In the genomic region with DNA sequence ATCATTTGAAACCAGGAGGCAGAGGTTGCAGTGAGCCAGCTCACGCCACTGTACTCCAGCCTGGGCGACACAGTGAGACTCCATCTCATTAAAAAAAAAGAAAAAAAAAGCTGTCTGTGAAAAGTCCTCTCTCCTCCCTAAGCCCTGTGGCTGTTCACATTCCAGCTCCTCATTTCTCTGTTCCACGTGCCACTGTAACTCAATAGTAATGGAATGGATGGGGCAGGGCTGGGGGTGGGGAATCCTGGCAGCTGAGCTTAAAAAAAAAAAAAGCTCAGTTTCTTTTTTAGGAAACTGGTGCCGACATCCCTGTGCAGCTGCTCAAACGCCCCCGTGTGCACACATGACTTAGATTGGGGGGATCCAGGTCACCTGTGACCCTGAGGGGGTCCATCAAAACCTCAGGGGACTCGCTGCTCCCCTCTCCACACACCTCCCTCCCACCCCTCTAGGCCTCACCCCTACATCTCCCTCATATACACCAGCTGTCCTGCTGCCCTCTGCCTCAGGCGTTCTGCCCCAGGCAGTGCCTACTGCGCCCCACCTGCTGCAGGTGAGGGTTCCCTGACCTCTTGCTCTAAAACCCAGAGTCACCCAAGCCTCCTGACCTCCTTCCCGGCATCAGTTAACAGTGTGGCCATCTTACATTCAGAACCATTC, we compare ENCODE assay signal across 16 cellular contexts.
DNase-seq lines count a peak whose midpoint lies in the region; ATAC-seq and TF ChIP-seq lines count a peak whose summit lies in the region.
"Had no signal": no experiment of that assay in that cellular context is flagged by ENCODE, and none has a peak within 500 bp of the region (broad histone marks: within the 10 kb centered on the region; RNA-seq: fewer than 3 reads in every experiment).

No MANE protein-coding gene starts in this region.

- no peaks in the 10 kb centered on the region for H3K4me1 Mint-ChIP-seq in naive thymus-derived CD4-positive, alpha-beta T cell
- H3K4me1 Mint-ChIP-seq: activated CD8-positive, alpha-beta memory T cell treated with anti-CD3 and anti-CD28 coated beads, Interleukin-2, amount 10 ng/mL, durations not matched to agents 7 days and 5 days; activated naive CD4-positive, alpha-beta T cell treated with anti-CD3 and anti-CD28 coated beads, Interleukin-2, amount 10 ng/mL, durations not matched to agents 7 days and 5 days; central memory CD8-positive, alpha-beta T cell had no signal

- no peak overlapping the region for H3K56ac ChIP-seq in mesendoderm (ENCODE audit: low read length)

- H2AK5ac ChIP-seq in trophoblast cell (ENCODE audit: low read length) (no peak overlapping the region), mesendoderm (ENCODE audit: low read length) (no peak overlapping the region)

- no peak overlapping the region for H2BK120ac ChIP-seq in trophoblast cell (ENCODE audit: insufficient read depth, low read length, poor library complexity)
- H2BK120ac ChIP-seq in mesendoderm (ENCODE audit: low read depth, low read length), result no peak overlapping the region

- intact Hi-C loops in naive thymus-derived CD4-positive, alpha-beta T cell (cut with micrococcal nuclease), result no loop called here

- CTCF ChIA-PET in naive thymus-derived CD4-positive, alpha-beta T cell (lab: Charles Lee), result interaction anchor here (1.2 kb wide), 1 partner anchor 111 kb away, joined by 3 read pairs; no protein-coding TSS in a partner anchor

- H3K23ac ChIP-seq in trophoblast cell (ENCODE audit: low read length) (no peak overlapping the region), mesendoderm (ENCODE audit: low read length) (no peak overlapping the region)

- TF ChIP-seq CTCF in AG09309 (IDR thresholded peaks at IDR 0.05; ENCODE audit: control insufficient read depth, insufficient read depth, low read depth, low read length, missing control alignments) (no peak), fibroblast of pulmonary artery (IDR thresholded peaks at IDR 0.05; ENCODE audit: low read length, missing control alignments) (no peak)

- POLR2A ChIA-PET in naive thymus-derived CD4-positive, alpha-beta T cell (lab: Charles Lee), result no interaction called here

- H3K27ac Mint-ChIP-seq in naive thymus-derived CD4-positive, alpha-beta T cell, result no peak overlapping the region
- H3K27ac Mint-ChIP-seq: activated CD8-positive, alpha-beta memory T cell treated with anti-CD3 and anti-CD28 coated beads, Interleukin-2, amount 10 ng/mL, durations not matched to agents 7 days and 5 days; activated naive CD4-positive, alpha-beta T cell treated with anti-CD3 and anti-CD28 coated beads, Interleukin-2, amount 10 ng/mL, durations not matched to agents 7 days and 5 days had no signal

- H3K4me3 Mint-ChIP-seq in naive thymus-derived CD4-positive, alpha-beta T cell, result no peak overlapping the region
- H3K4me3 Mint-ChIP-seq: activated CD8-positive, alpha-beta memory T cell treated with anti-CD3 and anti-CD28 coated beads, Interleukin-2, amount 10 ng/mL, durations not matched to agents 7 days and 5 days; activated naive CD4-positive, alpha-beta T cell treated with anti-CD3 and anti-CD28 coated beads, Interleukin-2, amount 10 ng/mL, durations not matched to agents 7 days and 5 days; central memory CD8-positive, alpha-beta T cell had no signal

- H3K4me2 ChIP-seq in trophoblast cell (ENCODE audit: low read length), result no peak overlapping the region
- H3K4me2 ChIP-seq in mesendoderm (ENCODE audit: low read length), result no peak overlapping the region

- peak overlapping the region; percentile 23; the same call in 1 of the 2 replicates for H3K27ac ChIP-seq in SJCRH30
- H3K27ac ChIP-seq in trophoblast cell (ENCODE audit: low read depth, low read length), result no peak overlapping the region
- H3K27ac ChIP-seq in naive thymus-derived CD4-positive, alpha-beta T cell (ENCODE audit: low read depth, low read length), result no peak overlapping the region
- no peak overlapping the region for H3K27ac ChIP-seq in mesendoderm (ENCODE audit: low read depth, low read length)
- H3K27ac ChIP-seq: C4-2B, epithelial cell of prostate, pancreas had no signal

- H3K36me3 ChIP-seq in SJCRH30, result peaks cover 3% of the 10 kb centered on the region; the same call in 1 of the 2 replicates
- H3K36me3 ChIP-seq in trophoblast cell (ENCODE audit: control insufficient read depth in 1 of 2, insufficient read depth in 2 of 2, low read length in 2 of 2), result peaks cover 5 to 12% of the 10 kb centered on the region in 2 experiments
- no peaks in the 10 kb centered on the region for H3K36me3 ChIP-seq in naive thymus-derived CD4-positive, alpha-beta T cell (ENCODE audit: control insufficient read depth in 2 of 3, insufficient read depth in 3 of 3, low read length in 3 of 3)
- H3K36me3 ChIP-seq in mesendoderm (ENCODE audit: control insufficient read depth, insufficient read depth, low read length), result no peaks in the 10 kb centered on the region

- H3K4ac ChIP-seq in trophoblast cell (ENCODE audit: low read depth, low read length), result no peak overlapping the region
- H3K4ac ChIP-seq in mesendoderm (ENCODE audit: low read depth, low read length), result no peak overlapping the region

- H3K27me3 ChIP-seq in SJCRH30 (no peaks in the 10 kb centered on the region), trophoblast cell (ENCODE audit: insufficient read depth, low read length) (no peaks in the 10 kb centered on the region), mesendoderm (ENCODE audit: insufficient read depth, low read length, poor library complexity) (no peaks in the 10 kb centered on the region)
- H3K27me3 ChIP-seq in naive thymus-derived CD4-positive, alpha-beta T cell (ENCODE audit: control insufficient read depth in 2 of 2, insufficient read depth in 2 of 2, low read length in 2 of 2), result no peaks in the 10 kb centered on the region
- H3K27me3 ChIP-seq: pancreas had no signal

- no peak overlapping the region for H2BK5ac ChIP-seq in trophoblast cell (ENCODE audit: low read depth, low read length, poor library complexity)
- H2BK5ac ChIP-seq in mesendoderm (ENCODE audit: low read length), result no peak overlapping the region

- no peak for ATAC-seq in naive thymus-derived CD4-positive, alpha-beta T cell
- ATAC-seq: activated CD8-positive, alpha-beta memory T cell treated with anti-CD3 and anti-CD28 coated beads, Interleukin-2, amount 10 ng/mL, durations not matched to agents 7 days and 5 days; pancreas had no signal

- H3K9ac ChIP-seq in trophoblast cell (ENCODE audit: low read length) (no peak overlapping the region), mesendoderm (ENCODE audit: low read length) (no peak overlapping the region)

- H3K79me2 ChIP-seq in trophoblast cell (ENCODE audit: control insufficient read depth, insufficient read depth, low read length, poor library complexity), result no peaks in the 10 kb centered on the region
- H3K79me2 ChIP-seq in mesendoderm (ENCODE audit: control insufficient read depth, insufficient read depth, low read length), result no peaks in the 10 kb centered on the region

- no peaks in the 10 kb centered on the region for H3K36me3 Mint-ChIP-seq in naive thymus-derived CD4-positive, alpha-beta T cell
- H3K36me3 Mint-ChIP-seq: activated CD8-positive, alpha-beta memory T cell treated with anti-CD3 and anti-CD28 coated beads, Interleukin-2, amount 10 ng/mL, durations not matched to agents 7 days and 5 days; activated naive CD4-positive, alpha-beta T cell treated with anti-CD3 and anti-CD28 coated beads, Interleukin-2, amount 10 ng/mL, durations not matched to agents 7 days and 5 days had no signal

- H3K18ac ChIP-seq in trophoblast cell (ENCODE audit: low read length), result no peak overlapping the region
- H3K18ac ChIP-seq in mesendoderm (ENCODE audit: low read length), result no peak overlapping the region

- DNase-seq in AG09309 (ENCODE audit: low read depth), result peak; percentile 33
- peak; percentile 80 to 89 for DNase-seq in SJCRH30
- peak; percentile 11 for DNase-seq in fibroblast of pulmonary artery (ENCODE audit: low read depth)
- DNase-seq in trophoblast cell, result peak; percentile 73 to 75
- no peak for DNase-seq in naive thymus-derived CD4-positive, alpha-beta T cell
- DNase-seq in mesendoderm, result no peak
- no peak for DNase-seq in NCI-H2171 treated with DMSO at 0.1 percent for 48 hours (lab: John Stamatoyannopoulos, UW)
- DNase-seq in activated gamma-delta T cell (lab: John Stamatoyannopoulos, UW), result no peak
- DNase-seq: activated CD4-positive, CD25-positive, alpha-beta regulatory T cell; activated CD8-positive, alpha-beta memory T cell treated with anti-CD3 and anti-CD28 coated beads, Interleukin-2, amount 10 ng/mL, durations not matched to agents 7 days and 5 days; activated naive CD4-positive, alpha-beta T cell treated with anti-CD3 and anti-CD28 coated beads, Interleukin-2, amount 10 ng/mL, durations not matched to agents 7 days and 5 days; NCI-H345; pancreas had no signal

- H3K27me3 Mint-ChIP-seq in naive thymus-derived CD4-positive, alpha-beta T cell, result peaks cover 0 to 33% (median 5%) of the 10 kb centered on the region in 5 donors
- H3K27me3 Mint-ChIP-seq: central memory CD8-positive, alpha-beta T cell had no signal

- H3K4me1 ChIP-seq in SJCRH30 (peaks cover 27% of the 10 kb centered on the region), trophoblast cell (ENCODE audit: control insufficient read depth in 1 of 2, insufficient read depth in 2 of 2, low read length in 2 of 2) (no peaks in the 10 kb centered on the region), mesendoderm (ENCODE audit: control insufficient read depth, low read depth, low read length) (no peaks in the 10 kb centered on the region)
- H3K4me1 ChIP-seq in naive thymus-derived CD4-positive, alpha-beta T cell (ENCODE audit: control insufficient read depth in 2 of 2, insufficient read depth in 2 of 2, low read length in 2 of 2), result no peaks in the 10 kb centered on the region
- H3K4me1 ChIP-seq: pancreas had no signal

- H3K4me3 ChIP-seq in AG09309 (ENCODE audit: control insufficient read depth, low read depth, low read length), result no peak overlapping the region
- H3K4me3 ChIP-seq in SJCRH30, result no peak overlapping the region
- no peak overlapping the region for H3K4me3 ChIP-seq in fibroblast of pulmonary artery (replicated peaks; ENCODE audit: low read depth, low read length)
- no peak overlapping the region for H3K4me3 ChIP-seq in trophoblast cell (ENCODE audit: low read depth, low read length)
- no peak overlapping the region for H3K4me3 ChIP-seq in naive thymus-derived CD4-positive, alpha-beta T cell (ENCODE audit: low read length)
- H3K4me3 ChIP-seq in mesendoderm (ENCODE audit: low read length), result no peak overlapping the region
- H3K4me3 ChIP-seq: pancreas had no signal

- H3K14ac ChIP-seq in trophoblast cell (ENCODE audit: low read length), result no peak overlapping the region

- H4K12ac ChIP-seq in trophoblast cell (ENCODE audit: low read depth, low read length), result no peak overlapping the region

- no CpG with 5 or more reads among the region's 10 CpGs for WGBS in trophoblast cell (ENCODE audit: extremely low coverage, insufficient coverage, insufficient read length)
- WGBS in mesendoderm (ENCODE audit: extremely low coverage, insufficient coverage, low lambda C conversion rate), result no CpG with 5 or more reads among the region's 10 CpGs

- H2AFZ ChIP-seq in trophoblast cell (ENCODE audit: insufficient read depth, low read length, poor library complexity), result no peak overlapping the region

- no peaks in the 10 kb centered on the region for H3K9me3 ChIP-seq in SJCRH30 (replicated peaks)
- H3K9me3 ChIP-seq in trophoblast cell (ENCODE audit: insufficient read depth, low read depth, low read length), result peaks cover 1% of the 10 kb centered on the region
- no peaks in the 10 kb centered on the region for H3K9me3 ChIP-seq in naive thymus-derived CD4-positive, alpha-beta T cell (ENCODE audit: control insufficient read depth in 2 of 3, low read length in 3 of 3)
- H3K9me3 ChIP-seq: pancreas had no signal

- no peak overlapping the region for H4K91ac ChIP-seq in trophoblast cell (ENCODE audit: low read depth, low read length)

- H2BK12ac ChIP-seq in trophoblast cell (ENCODE audit: low read length), result no peak overlapping the region

- H3K79me1 ChIP-seq in trophoblast cell (ENCODE audit: low read length), result no peaks in the 10 kb centered on the region
- H3K79me1 ChIP-seq in mesendoderm (ENCODE audit: low read length), result no peaks in the 10 kb centered on the region

- no peak overlapping the region for H4K5ac ChIP-seq in mesendoderm (ENCODE audit: low read length)

- H4K8ac ChIP-seq in trophoblast cell (ENCODE audit: low read depth, low read length) (no peak overlapping the region), mesendoderm (ENCODE audit: low read depth, low read length) (no peak overlapping the region)

- no peaks in the 10 kb centered on the region for H3K9me3 Mint-ChIP-seq in naive thymus-derived CD4-positive, alpha-beta T cell
- H3K9me3 Mint-ChIP-seq: activated naive CD4-positive, alpha-beta T cell treated with anti-CD3 and anti-CD28 coated beads, Interleukin-2, amount 10 ng/mL, durations not matched to agents 7 days and 5 days; central memory CD8-positive, alpha-beta T cell had no signal

- H2BK15ac ChIP-seq in mesendoderm (replicated peaks; ENCODE audit: low read depth), result no peak overlapping the region

Comparison
In these comparisons a context has a peak if more than half of its experiments do, and no peak if none do; other contexts are left out.
1. DNase-seq: peak in AG09309 (single experiment), SJCRH30 (2 of 2), fibroblast of pulmonary artery (single experiment) and trophoblast cell (2 of 2); none in naive thymus-derived CD4-positive, alpha-beta T cell (0 of 9), mesendoderm (single experiment), NCI-H2171 treated with DMSO at 0.1 percent for 48 hours (single experiment) and activated gamma-delta T cell (single experiment).